Comparison of ENCODE assay signal across 17 cellular contexts in the genomic region with DNA sequence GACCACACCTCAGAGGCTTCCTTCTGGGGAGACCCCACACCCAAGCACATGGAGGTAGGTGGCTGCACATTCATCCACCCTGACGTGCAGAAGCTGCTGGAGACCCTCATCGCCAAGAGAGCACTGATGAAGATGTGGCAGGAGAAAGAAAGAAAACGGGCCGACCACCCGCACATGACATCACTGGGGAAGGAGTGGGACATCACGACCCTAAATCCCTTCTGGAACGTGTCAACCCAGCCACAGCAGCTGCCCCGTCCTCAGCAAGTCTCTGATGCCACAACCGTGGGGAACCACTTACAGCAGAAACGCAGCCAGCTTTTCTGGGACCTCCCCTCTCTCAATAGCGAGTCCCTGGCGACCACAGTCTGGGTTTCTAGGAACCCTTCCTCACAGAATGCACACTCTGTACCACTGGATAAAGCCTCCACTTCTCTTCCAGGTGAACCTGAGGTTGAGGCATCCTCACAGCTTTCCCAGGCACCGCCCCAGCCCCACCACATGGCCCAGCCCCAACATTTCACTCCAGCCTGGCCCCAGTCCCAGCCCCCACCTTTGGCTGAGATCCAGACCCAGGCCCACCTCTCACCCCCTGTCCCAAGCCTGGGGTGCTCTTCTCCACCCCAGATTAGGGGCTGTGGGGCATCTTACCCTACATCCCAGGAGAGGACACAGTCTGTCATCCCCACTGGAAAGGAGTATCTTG. TPM values are rescaled to one million over a fixed set of nuclear protein-coding genes. Genes with fewer than 3 reads are reported as not detected.
DNase-seq lines count a peak whose midpoint lies in the region; ATAC-seq and TF ChIP-seq lines count a peak whose summit lies in the region.
"Had no signal": no experiment of that assay in that cellular context is flagged by ENCODE, and none has a peak within 500 bp of the region (broad histone marks: within the 10 kb centered on the region; RNA-seq: fewer than 3 reads in every experiment).

No MANE protein-coding gene starts in this region.

- H3K27me3 Mint-ChIP-seq in activated T-cell treated with anti-CD3 and anti-CD28 coated beads, Interleukin-2, amount 50 U/mL, for 24 hours = peaks cover 13% of the 10 kb centered on the region
- peaks cover 21% of the 10 kb centered on the region for H3K27me3 Mint-ChIP-seq in T-helper 17 cell
- H3K27me3 Mint-ChIP-seq in type B pancreatic cell = no peaks in the 10 kb centered on the region
- H3K27me3 Mint-ChIP-seq: B cell had no signal

- H3K36me3 Mint-ChIP-seq in activated T-cell treated with anti-CD3 and anti-CD28 coated beads, Interleukin-2, amount 50 U/mL, for 24 hours (ENCODE audit: low read depth) = no peaks in the 10 kb centered on the region
- no peaks in the 10 kb centered on the region for H3K36me3 Mint-ChIP-seq in T-helper 17 cell (ENCODE audit: low read depth)
- no peaks in the 10 kb centered on the region for H3K36me3 Mint-ChIP-seq in type B pancreatic cell
- H3K36me3 Mint-ChIP-seq: CD4-positive, CD25-positive, alpha-beta regulatory T cell; CD8-positive, alpha-beta memory T cell had no signal

- H3K4me1 Mint-ChIP-seq in activated T-cell treated with anti-CD3 and anti-CD28 coated beads, Interleukin-2, amount 50 U/mL, for 24 hours (ENCODE audit: low read depth) = no peaks in the 10 kb centered on the region
- peaks cover 3% of the 10 kb centered on the region for H3K4me1 Mint-ChIP-seq in T-helper 17 cell
- peaks cover 3% of the 10 kb centered on the region for H3K4me1 Mint-ChIP-seq in type B pancreatic cell (ENCODE audit: unreplicated experiment)
- H3K4me1 Mint-ChIP-seq: B cell; CD4-positive, CD25-positive, alpha-beta regulatory T cell; CD8-positive, alpha-beta memory T cell had no signal

- no peak for ATAC-seq in T-helper 17 cell
- ATAC-seq: GM23338, HCT116 had no signal

- H3K4me3 Mint-ChIP-seq in activated T-cell treated with anti-CD3 and anti-CD28 coated beads, Interleukin-2, amount 50 U/mL, for 24 hours = no peak overlapping the region
- H3K4me3 Mint-ChIP-seq in T-helper 17 cell = peak overlapping the region; percentile 52
- no peak overlapping the region for H3K4me3 Mint-ChIP-seq in type B pancreatic cell
- H3K4me3 Mint-ChIP-seq: B cell; CD4-positive, CD25-positive, alpha-beta regulatory T cell; CD8-positive, alpha-beta memory T cell; GM23338 had no signal

- H3K9me3 ChIP-seq in T-helper 17 cell (ENCODE audit: control insufficient read depth, low read length, poor library complexity, severe bottlenecking) = no peaks in the 10 kb centered on the region

- H3K27ac Mint-ChIP-seq in activated T-cell treated with anti-CD3 and anti-CD28 coated beads, Interleukin-2, amount 50 U/mL, for 24 hours = no peak overlapping the region
- no peak overlapping the region for H3K27ac Mint-ChIP-seq in T-helper 17 cell
- H3K27ac Mint-ChIP-seq in type B pancreatic cell = no peak overlapping the region
- H3K27ac Mint-ChIP-seq: B cell; CD4-positive, CD25-positive, alpha-beta regulatory T cell; GM23338 had no signal

- H3K9me3 Mint-ChIP-seq in activated T-cell treated with anti-CD3 and anti-CD28 coated beads, Interleukin-2, amount 50 U/mL, for 24 hours = no peaks in the 10 kb centered on the region
- no peaks in the 10 kb centered on the region for H3K9me3 Mint-ChIP-seq in type B pancreatic cell

- peak; percentile 20 for DNase-seq in activated T-cell treated with anti-CD3 and anti-CD28 coated beads, Interleukin-2, amount 50 U/mL, for 24 hours
- DNase-seq in activated T-cell treated with anti-CD3 and anti-CD28 coated beads for 4 hours (no peak), T-helper 17 cell (no peak), islet precursor cell (peak; percentile 43), type B pancreatic cell (ENCODE audit: extremely low spot score, unreplicated experiment) (peak; percentile 48), superior temporal gyrus (ENCODE audit: extremely low spot score) (no peak), DMS114 treated with DMSO at 0.1 percent for 48 hours (lab: John Stamatoyannopoulos, UW; ENCODE audit: unreplicated experiment) (no peak), HUDEP-2 (lab: John Stamatoyannopoulos, UW; ENCODE audit: unreplicated experiment in 76 of 76) (no peak)
- DNase-seq: C1 segment of cervical spinal cord; CD4-positive, CD25-positive, alpha-beta regulatory T cell; CD8-positive, alpha-beta memory T cell; COR-L47; DMS 273 treated with DMSO at 0.1 percent for 48 hours had no signal

- no peak for TF ChIP-seq CTCF in type B pancreatic cell (conservative IDR thresholded peaks at IDR 0.05)

RNA-seq across cellular contexts. Expression of a gene that starts 3.0 kb away (rescaled TPM):
- total RNA-seq in T-helper 17 cell (not detected), type B pancreatic cell (ENCODE audit: low replicate concordance) (not detected in 2 replicates)
- total RNA-seq: A172; B cell; CD4-positive, CD25-positive, alpha-beta regulatory T cell; CD8-positive, alpha-beta memory T cell; GM23338 had no signal

RNA-seq across cellular contexts. Expression of a gene that starts 32.1 kb away (rescaled TPM):
- total RNA-seq in T-helper 17 cell = not detected
- 0.07 TPM in 1 of 2 replicates, not detected in the other for total RNA-seq in type B pancreatic cell (ENCODE audit: low replicate concordance)
- total RNA-seq: A172; B cell; CD4-positive, CD25-positive, alpha-beta regulatory T cell; CD8-positive, alpha-beta memory T cell; GM23338 had no signal

Comparison
In these comparisons a context has a peak if more than half of its experiments do, and no peak if none do; other contexts are left out.
1. DNase-seq: peak in activated T-cell treated with anti-CD3 and anti-CD28 coated beads, Interleukin-2, amount 50 U/mL, for 24 hours (single experiment), islet precursor cell (single experiment) and type B pancreatic cell (single experiment); none in activated T-cell treated with anti-CD3 and anti-CD28 coated beads for 4 hours (single experiment), T-helper 17 cell (0 of 3), superior temporal gyrus (single experiment), DMS114 treated with DMSO at 0.1 percent for 48 hours (single experiment) and HUDEP-2 (0 of 76).